In the genomic region with DNA sequence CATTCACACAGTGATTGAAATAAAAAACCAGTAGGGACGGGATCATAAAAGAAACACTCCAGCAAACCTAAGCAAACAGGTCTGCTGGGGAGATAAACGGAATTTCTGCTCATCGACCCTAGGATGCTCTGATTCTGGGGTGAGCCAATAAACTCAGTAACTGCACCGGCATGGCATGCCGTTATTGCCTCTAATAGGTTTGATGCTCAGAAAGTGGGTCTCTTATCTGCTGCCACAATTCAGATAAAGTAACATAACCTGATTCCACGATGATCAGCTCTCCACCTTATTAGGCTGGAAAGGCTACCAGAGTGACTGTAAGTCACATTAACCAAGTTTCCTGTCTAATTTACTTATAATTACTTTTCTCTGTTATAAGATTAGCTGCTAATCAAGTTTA, we compare ENCODE assay signal across 29 cellular contexts. TPM values are rescaled to one million over a fixed set of nuclear protein-coding genes. Genes with fewer than 3 reads are reported as not detected.
"Had no signal": no experiment of that assay in that cellular context is flagged by ENCODE, and none has a peak within 500 bp of the region (broad histone marks: within the 10 kb centered on the region; RNA-seq: fewer than 3 reads in every experiment).

No MANE protein-coding gene starts in this region.

- DNase-seq: activated CD4-positive, alpha-beta memory T cell treated with anti-CD3 and anti-CD28 coated beads for 36 hours; activated CD4-positive, alpha-beta T cell treated with anti-CD3 and anti-CD28 coated beads for 36 hours; activated CD4-positive, alpha-beta T cell treated with anti-CD3 and anti-CD28 coated beads, Interleukin-2, amount 10 ng/mL, durations not matched to agents 24 days and 14 days; activated CD4-positive, CD25-positive, alpha-beta regulatory T cell; activated CD4-positive, CD25-positive, alpha-beta regulatory T cell treated with anti-CD3 and anti-CD28 coated beads, Interleukin-2, amount 50 U/mL, for 72 hours; activated CD8-positive, alpha-beta memory T cell treated with anti-CD3 and anti-CD28 coated beads, Interleukin-2, amount 50 U/mL, for 48 hours; activated CD8-positive, alpha-beta T cell treated with anti-CD3 and anti-CD28 coated beads, Interleukin-2, amount 10 ng/mL, durations not matched to agents 7 days and 5 days; activated gamma-delta T cell; activated naive CD4-positive, alpha-beta T cell; activated naive CD4-positive, alpha-beta T cell treated with anti-CD3 and anti-CD28 coated beads, Interleukin-2, amount 10 ng/mL, durations not matched to agents 7 days and 5 days; activated naive CD8-positive, alpha-beta T cell treated with anti-CD3 and anti-CD28 coated beads, Interleukin-2, amount 10 ng/mL, durations not matched to agents 7 days and 5 days; activated T-cell treated with anti-CD3 and anti-CD28 coated beads for 4 hours; activated T-cell treated with anti-CD3 and anti-CD28 coated beads, Interleukin-2, amount 50 U/mL, for 24 hours; activated T-cell treated with anti-CD3 and anti-CD28 coated beads, Interleukin-2, amount 50 U/mL, for 72 hours; central memory CD4-positive, alpha-beta T cell; cerebellar nuclear complex; colonic mucosa; effector CD8-positive, alpha-beta T cell; esophagus squamous epithelium; foreskin melanocyte; head of caudate nucleus; T-helper 2 cell had no signal

- H3K9me3 ChIP-seq: ascending aorta, breast epithelium, colonic mucosa, esophagus squamous epithelium, gastroesophageal sphincter had no signal

- H3K4me3 ChIP-seq: ascending aorta, breast epithelium, cardiac muscle cell, colonic mucosa, esophagus squamous epithelium, gastroesophageal sphincter had no signal

- H3K27ac ChIP-seq: ascending aorta, breast epithelium, cardiac muscle cell, colonic mucosa, epithelial cell of prostate, esophagus squamous epithelium, gastroesophageal sphincter had no signal

- H3K27me3 ChIP-seq: ascending aorta, breast epithelium, cardiac muscle cell, colonic mucosa, gastroesophageal sphincter had no signal

- H3K4me1 ChIP-seq: ascending aorta, breast epithelium, colonic mucosa, esophagus squamous epithelium, gastroesophageal sphincter had no signal

- H3K36me3 ChIP-seq: ascending aorta, breast epithelium, cardiac muscle cell, colonic mucosa, esophagus squamous epithelium, gastroesophageal sphincter had no signal

RNA-seq across cellular contexts. Expression of a gene that starts 19.6 kb away (rescaled TPM):
- polyA plus RNA-seq: endothelial cell of umbilical vein, fibroblast of lung had no signal
